In the genomic region with DNA sequence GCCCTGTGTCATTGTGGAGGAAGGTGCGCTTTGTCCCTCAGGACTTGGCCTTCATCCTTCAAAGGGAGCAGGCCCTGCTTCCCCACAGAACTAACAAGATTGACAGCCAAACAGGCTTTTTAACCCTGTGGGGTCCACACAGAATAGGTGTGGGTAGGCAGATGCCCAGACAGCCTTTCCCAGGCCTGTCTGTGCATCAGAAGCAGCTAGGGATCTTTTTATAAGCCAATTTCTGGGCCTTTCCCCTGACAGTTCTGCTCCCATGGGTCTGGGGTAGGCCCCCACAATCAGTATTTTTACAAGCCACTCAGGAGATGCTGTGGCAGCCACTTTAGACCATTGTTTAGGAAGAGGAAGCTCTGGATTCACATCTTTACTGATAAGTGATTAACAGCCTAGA, we compare ENCODE assay signal across 7 cellular contexts.
"Had no signal": no experiment of that assay in that cellular context is flagged by ENCODE, and none has a peak within 500 bp of the region (broad histone marks: within the 10 kb centered on the region; RNA-seq: fewer than 3 reads in every experiment).

No MANE protein-coding gene starts in this region.

- H2AFZ ChIP-seq: GM23338 had no signal

- ATAC-seq: GM23338, HepG2 had no signal

- DNase-seq: H9, HCEC 1CT, KBM-7 had no signal

- H3K4me2 ChIP-seq: GM23338 had no signal

- H3K36me3 Mint-ChIP-seq: IgD-negative memory B cell had no signal

- H3K4me3 Mint-ChIP-seq: GM23338, H9, IgD-negative memory B cell had no signal

- H3K27ac Mint-ChIP-seq: GM23338, H9, IgD-negative memory B cell had no signal

- H3K27ac ChIP-seq: HL-60 had no signal

- H3K9me3 Mint-ChIP-seq: GM23338 had no signal

- H3K4me3 ChIP-seq: GM23338 had no signal
